28 cellular contexts compared by ENCODE assay signal in genomic region chr6:21219856-21220255, GRCh38.
"Had no signal": no experiment of that assay in that cellular context is flagged by ENCODE, and none has a peak within 500 bp of the region (broad histone marks: within the 10 kb centered on the region; RNA-seq: fewer than 3 reads in every experiment).

No MANE protein-coding gene starts in this region.

- H3K4me2 ChIP-seq: hepatocyte, smooth muscle cell had no signal

- H3K27me3 ChIP-seq: cardiac muscle cell, colonic mucosa, gastroesophageal sphincter, hepatocyte, ovary, sigmoid colon, stomach, thyroid gland had no signal

- H2AFZ ChIP-seq: hepatocyte had no signal

- H3K4me3 Mint-ChIP-seq: activated T-cell treated with anti-CD3 and anti-CD28 coated beads, Interleukin-2, amount 50 U/mL, for 72 hours; naive thymus-derived CD4-positive, alpha-beta T cell; stimulated activated memory B cell treated with anti-CD40 and anti-IgM and Interleukin-4, amounts not matched to agents 10 μg/mL and 1 μg/mL and 100 μg/mL, for 72 hours had no signal

- ATAC-seq: activated naive CD4-positive, alpha-beta T cell treated with anti-CD3 and anti-CD28 coated beads, Interleukin-2, amount 50 U/mL, for 72 hours; activated T-cell treated with anti-CD3 and anti-CD28 coated beads, Interleukin-2, amount 50 U/mL, for 72 hours; gastroesophageal sphincter; naive thymus-derived CD4-positive, alpha-beta T cell; stimulated activated memory B cell treated with anti-CD40 and anti-IgM and Interleukin-4, amounts not matched to agents 10 μg/mL and 1 μg/mL and 100 μg/mL, for 72 hours had no signal

- H3K4me3 ChIP-seq: cardiac muscle cell, colonic mucosa, gastroesophageal sphincter, hepatocyte, left ventricle myocardium inferior, ovary, prostate gland, sigmoid colon, smooth muscle cell, stomach, thyroid gland had no signal

- H3K27ac ChIP-seq: cardiac muscle cell, colonic mucosa, gastroesophageal sphincter, hepatocyte, left ventricle myocardium inferior, ovary, prostate gland, sigmoid colon, thyroid gland had no signal

- FAIRE-seq: kidney had no signal

- H3K27ac Mint-ChIP-seq: activated T-cell treated with anti-CD3 and anti-CD28 coated beads, Interleukin-2, amount 50 U/mL, for 72 hours; stimulated activated memory B cell treated with anti-CD40 and anti-IgM and Interleukin-4, amounts not matched to agents 10 μg/mL and 1 μg/mL and 100 μg/mL, for 72 hours had no signal

- H3K36me3 ChIP-seq: cardiac muscle cell, colonic mucosa, left ventricle myocardium inferior, ovary, prostate gland, sigmoid colon, thyroid gland had no signal

- H3K9me3 ChIP-seq: colonic mucosa, gastroesophageal sphincter, ovary, prostate gland, sigmoid colon, stomach, thyroid gland had no signal

- H3K27me3 Mint-ChIP-seq: naive thymus-derived CD4-positive, alpha-beta T cell; stimulated activated memory B cell treated with anti-CD40 and anti-IgM and Interleukin-4, amounts not matched to agents 10 μg/mL and 1 μg/mL and 100 μg/mL, for 72 hours had no signal

- H3K79me2 ChIP-seq: hepatocyte had no signal

- H3K9me3 Mint-ChIP-seq: activated naive CD4-positive, alpha-beta T cell treated with anti-CD3 and anti-CD28 coated beads, Interleukin-2, amount 50 U/mL, for 72 hours; stimulated activated memory B cell treated with anti-CD40 and anti-IgM and Interleukin-4, amounts not matched to agents 10 μg/mL and 1 μg/mL and 100 μg/mL, for 72 hours had no signal

- H3K4me1 Mint-ChIP-seq: stimulated activated memory B cell treated with anti-CD40 and anti-IgM and Interleukin-4, amounts not matched to agents 10 μg/mL and 1 μg/mL and 100 μg/mL, for 72 hours had no signal

- H3K4me1 ChIP-seq: colonic mucosa, gastroesophageal sphincter, left ventricle myocardium inferior, prostate gland, thyroid gland had no signal

- DNase-seq: activated CD4-positive, alpha-beta T cell treated with anti-CD3 and anti-CD28 coated beads for 4 hours; activated CD4-positive, alpha-beta T cell treated with anti-CD3 and anti-CD28 coated beads, Interleukin-2, amount 50 U/mL, for 4 hours; activated naive CD4-positive, alpha-beta T cell; activated T-cell treated with anti-CD3 and anti-CD28 coated beads for 4 hours; activated T-cell treated with anti-CD3 and anti-CD28 coated beads, Interleukin-2, amount 50 U/mL, for 72 hours; cerebellar nuclear complex; colonic mucosa; effector memory CD4-positive, alpha-beta T cell; erythroblast; kidney; left ventricle myocardium inferior; midbrain; naive thymus-derived CD4-positive, alpha-beta T cell; ovary; retina; sigmoid colon; stimulated activated CD4-positive, alpha-beta T cell treated with anti-CD3 and anti-CD28 coated beads, Interleukin-1b, Interleukin-23, amount 100 ng/mL, for 48 hours; stimulated activated CD4-positive, alpha-beta T cell treated with anti-CD3 and anti-CD28 coated beads, Interleukin-4, amount 100 ng/mL, for 4 hours; stimulated activated CD8-positive, alpha-beta memory T cell treated with anti-CD3 and anti-CD28 coated beads, Interleukin-4, amount 100 ng/mL, for 48 hours; thyroid gland had no signal
